In genomic region chr9:133149130-133150015, GRCh38 we compare ENCODE assay signal across 1 cellular context.
TF ChIP-seq lines count a peak whose summit lies in the region.

No MANE protein-coding gene starts in this region.

TF ChIP-seq in HepG2, 621 proteins besides CTCF, POLR2A, EP300 and RAD21 (continued from another document and continues in another):
- TF ChIP-seq ZNF281 (CRISPR knock-in tag; IDR thresholded peaks at IDR 0.05; ENCODE audit: borderline replicate concordance) (peak; percentile 37; the same call in 1 of the 2 replicates), ZNF564 (CRISPR knock-in tag; IDR thresholded peaks at IDR 0.05) (peak; percentile 86), ERF (CRISPR knock-in tag; IDR thresholded peaks at IDR 0.05) (peak; percentile 87), ZSCAN25 (CRISPR knock-in tag; IDR thresholded peaks at IDR 0.05) (peak; percentile 62; the same call in 1 of the 2 replicates), FOSL2 (CRISPR knock-in tag; IDR thresholded peaks at IDR 0.05) (peak; percentile 53; the same call in 1 of the 2 replicates), ZNF263 (CRISPR knock-in tag; IDR thresholded peaks at IDR 0.05) (peak; percentile 68; the same call in 1 of the 2 replicates), ZFY (CRISPR knock-in tag; IDR thresholded peaks at IDR 0.05) (peak; percentile 79), ZNF563 (CRISPR knock-in tag; IDR thresholded peaks at IDR 0.05) (peak; percentile 83), BHLHE40 (IDR thresholded peaks at IDR 0.05; ENCODE audit: low read length) (peak; percentile 90), PTBP1 (IDR thresholded peaks at IDR 0.05; ENCODE audit: low read depth, low read length, poor library complexity, severe bottlenecking) (no peak), TAF15 (IDR thresholded peaks at IDR 0.05; ENCODE audit: low read depth, low read length, poor library complexity, severe bottlenecking) (no peak), PITX1 (CRISPR knock-in tag; IDR thresholded peaks at IDR 0.05) (peak; percentile 61), ZNF230 (CRISPR knock-in tag; IDR thresholded peaks at IDR 0.05) (peak; percentile 41; the same call in 1 of the 2 replicates), ZNF33B (CRISPR knock-in tag; IDR thresholded peaks at IDR 0.05) (peak; percentile 60; the same call in 1 of the 2 replicates), MTF2 (CRISPR knock-in tag; IDR thresholded peaks at IDR 0.05; ENCODE audit: borderline replicate concordance) (peak; percentile 93; the same call in 1 of the 2 replicates), ZNF552 (CRISPR knock-in tag; IDR thresholded peaks at IDR 0.05; ENCODE audit: borderline replicate concordance) (peak; percentile 81), FOXA1 (IDR thresholded peaks at IDR 0.05) (no peak), FOXA1 (CRISPR knock-in tag; IDR thresholded peaks at IDR 0.05) (0 out of 2 replicates have a peak, but pooled peaks have one; percentile 14), AKAP8 (CRISPR knock-in tag; IDR thresholded peaks at IDR 0.05) (no peak), MXD1 (CRISPR knock-in tag; IDR thresholded peaks at IDR 0.05) (peak; percentile 90), ZNF260 (CRISPR knock-in tag; IDR thresholded peaks at IDR 0.05; ENCODE audit: borderline replicate concordance, low read depth) (no peak), ZNF775 (CRISPR knock-in tag; IDR thresholded peaks at IDR 0.05; ENCODE audit: borderline replicate concordance) (no peak), POLR2G (IDR thresholded peaks at IDR 0.05; ENCODE audit: low read depth, low read length) (peak; percentile 71), KLF6 (CRISPR knock-in tag; IDR thresholded peaks at IDR 0.05) (peak; percentile 82; the same call in 1 of the 2 replicates), NKX3-1 (CRISPR knock-in tag; IDR thresholded peaks at IDR 0.05) (peak; percentile 18; the same call in 1 of the 2 replicates), ZNF766 (CRISPR knock-in tag; IDR thresholded peaks at IDR 0.05; ENCODE audit: borderline replicate concordance) (0 out of 2 replicates have a peak, but pooled peaks have one; percentile 33)
- TF ChIP-seq, protein P1, sequence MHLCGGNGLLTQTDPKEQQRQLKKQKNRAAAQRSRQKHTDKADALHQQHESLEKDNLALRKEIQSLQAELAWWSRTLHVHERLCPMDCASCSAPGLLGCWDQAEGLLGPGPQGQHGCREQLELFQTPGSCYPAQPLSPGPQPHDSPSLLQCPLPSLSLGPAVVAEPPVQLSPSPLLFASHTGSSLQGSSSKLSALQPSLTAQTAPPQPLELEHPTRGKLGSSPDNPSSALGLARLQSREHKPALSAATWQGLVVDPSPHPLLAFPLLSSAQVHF (CRISPR knock-in tag; IDR thresholded peaks at IDR 0.05), result peak; percentile 48; the same call in 1 of the 2 replicates
- TF ChIP-seq, protein P2, sequence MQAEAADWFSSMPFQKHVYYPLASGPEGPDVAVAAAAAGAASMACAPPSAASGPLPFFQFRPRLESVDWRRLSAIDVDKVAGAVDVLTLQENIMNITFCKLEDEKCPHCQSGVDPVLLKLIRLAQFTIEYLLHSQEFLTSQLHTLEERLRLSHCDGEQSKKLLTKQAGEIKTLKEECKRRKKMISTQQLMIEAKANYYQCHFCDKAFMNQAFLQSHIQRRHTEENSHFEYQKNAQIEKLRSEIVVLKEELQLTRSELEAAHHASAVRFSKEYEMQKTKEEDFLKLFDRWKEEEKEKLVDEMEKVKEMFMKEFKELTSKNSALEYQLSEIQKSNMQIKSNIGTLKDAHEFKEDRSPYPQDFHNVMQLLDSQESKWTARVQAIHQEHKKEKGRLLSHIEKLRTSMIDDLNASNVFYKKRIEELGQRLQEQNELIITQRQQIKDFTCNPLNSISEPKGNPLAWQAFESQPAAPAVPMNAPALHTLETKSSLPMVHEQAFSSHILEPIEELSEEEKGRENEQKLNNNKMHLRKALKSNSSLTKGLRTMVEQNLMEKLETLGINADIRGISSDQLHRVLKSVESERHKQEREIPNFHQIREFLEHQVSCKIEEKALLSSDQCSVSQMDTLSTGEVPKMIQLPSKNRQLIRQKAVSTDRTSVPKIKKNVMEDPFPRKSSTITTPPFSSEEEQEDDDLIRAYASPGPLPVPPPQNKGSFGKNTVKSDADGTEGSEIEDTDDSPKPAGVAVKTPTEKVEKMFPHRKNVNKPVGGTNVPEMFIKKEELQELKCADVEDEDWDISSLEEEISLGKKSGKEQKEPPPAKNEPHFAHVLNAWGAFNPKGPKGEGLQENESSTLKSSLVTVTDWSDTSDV (CRISPR knock-in tag; IDR thresholded peaks at IDR 0.05), result 0 out of 2 replicates have a peak, but pooled peaks have one; percentile 37
- TF ChIP-seq, protein P3, sequence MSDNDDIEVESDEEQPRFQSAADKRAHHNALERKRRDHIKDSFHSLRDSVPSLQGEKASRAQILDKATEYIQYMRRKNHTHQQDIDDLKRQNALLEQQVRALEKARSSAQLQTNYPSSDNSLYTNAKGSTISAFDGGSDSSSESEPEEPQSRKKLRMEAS (IDR thresholded peaks at IDR 0.05), result peak; percentile 99
- TF ChIP-seq, protein P4, sequence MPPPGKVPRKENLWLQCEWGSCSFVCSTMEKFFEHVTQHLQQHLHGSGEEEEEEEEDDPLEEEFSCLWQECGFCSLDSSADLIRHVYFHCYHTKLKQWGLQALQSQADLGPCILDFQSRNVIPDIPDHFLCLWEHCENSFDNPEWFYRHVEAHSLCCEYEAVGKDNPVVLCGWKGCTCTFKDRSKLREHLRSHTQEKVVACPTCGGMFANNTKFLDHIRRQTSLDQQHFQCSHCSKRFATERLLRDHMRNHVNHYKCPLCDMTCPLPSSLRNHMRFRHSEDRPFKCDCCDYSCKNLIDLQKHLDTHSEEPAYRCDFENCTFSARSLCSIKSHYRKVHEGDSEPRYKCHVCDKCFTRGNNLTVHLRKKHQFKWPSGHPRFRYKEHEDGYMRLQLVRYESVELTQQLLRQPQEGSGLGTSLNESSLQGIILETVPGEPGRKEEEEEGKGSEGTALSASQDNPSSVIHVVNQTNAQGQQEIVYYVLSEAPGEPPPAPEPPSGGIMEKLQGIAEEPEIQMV (CRISPR knock-in tag; IDR thresholded peaks at IDR 0.05; ENCODE audit: low read depth), result 0 out of 2 replicates have a peak, but pooled peaks have one; percentile 57
- TF ChIP-seq, protein P5, sequence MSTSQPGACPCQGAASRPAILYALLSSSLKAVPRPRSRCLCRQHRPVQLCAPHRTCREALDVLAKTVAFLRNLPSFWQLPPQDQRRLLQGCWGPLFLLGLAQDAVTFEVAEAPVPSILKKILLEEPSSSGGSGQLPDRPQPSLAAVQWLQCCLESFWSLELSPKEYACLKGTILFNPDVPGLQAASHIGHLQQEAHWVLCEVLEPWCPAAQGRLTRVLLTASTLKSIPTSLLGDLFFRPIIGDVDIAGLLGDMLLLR (CRISPR knock-in tag; IDR thresholded peaks at IDR 0.05), result peak; percentile 94
- TF ChIP-seq, protein P6, sequence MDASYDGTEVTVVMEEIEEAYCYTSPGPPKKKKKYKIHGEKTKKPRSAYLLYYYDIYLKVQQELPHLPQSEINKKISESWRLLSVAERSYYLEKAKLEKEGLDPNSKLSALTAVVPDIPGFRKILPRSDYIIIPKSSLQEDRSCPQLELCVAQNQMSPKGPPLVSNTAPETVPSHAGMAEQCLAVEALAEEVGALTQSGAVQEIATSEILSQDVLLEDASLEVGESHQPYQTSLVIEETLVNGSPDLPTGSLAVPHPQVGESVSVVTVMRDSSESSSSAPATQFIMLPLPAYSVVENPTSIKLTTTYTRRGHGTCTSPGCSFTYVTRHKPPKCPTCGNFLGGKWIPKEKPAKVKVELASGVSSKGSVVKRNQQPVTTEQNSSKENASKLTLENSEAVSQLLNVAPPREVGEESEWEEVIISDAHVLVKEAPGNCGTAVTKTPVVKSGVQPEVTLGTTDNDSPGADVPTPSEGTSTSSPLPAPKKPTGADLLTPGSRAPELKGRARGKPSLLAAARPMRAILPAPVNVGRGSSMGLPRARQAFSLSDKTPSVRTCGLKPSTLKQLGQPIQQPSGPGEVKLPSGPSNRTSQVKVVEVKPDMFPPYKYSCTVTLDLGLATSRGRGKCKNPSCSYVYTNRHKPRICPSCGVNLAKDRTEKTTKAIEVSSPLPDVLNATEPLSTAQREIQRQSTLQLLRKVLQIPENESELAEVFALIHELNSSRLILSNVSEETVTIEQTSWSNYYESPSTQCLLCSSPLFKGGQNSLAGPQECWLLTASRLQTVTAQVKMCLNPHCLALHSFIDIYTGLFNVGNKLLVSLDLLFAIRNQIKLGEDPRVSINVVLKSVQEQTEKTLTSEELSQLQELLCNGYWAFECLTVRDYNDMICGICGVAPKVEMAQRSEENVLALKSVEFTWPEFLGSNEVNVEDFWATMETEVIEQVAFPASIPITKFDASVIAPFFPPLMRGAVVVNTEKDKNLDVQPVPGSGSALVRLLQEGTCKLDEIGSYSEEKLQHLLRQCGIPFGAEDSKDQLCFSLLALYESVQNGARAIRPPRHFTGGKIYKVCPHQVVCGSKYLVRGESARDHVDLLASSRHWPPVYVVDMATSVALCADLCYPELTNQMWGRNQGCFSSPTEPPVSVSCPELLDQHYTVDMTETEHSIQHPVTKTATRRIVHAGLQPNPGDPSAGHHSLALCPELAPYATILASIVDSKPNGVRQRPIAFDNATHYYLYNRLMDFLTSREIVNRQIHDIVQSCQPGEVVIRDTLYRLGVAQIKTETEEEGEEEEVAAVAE (CRISPR knock-in tag; IDR thresholded peaks at IDR 0.05; ENCODE audit: borderline replicate concordance), result no peak
- TF ChIP-seq, protein P7, sequence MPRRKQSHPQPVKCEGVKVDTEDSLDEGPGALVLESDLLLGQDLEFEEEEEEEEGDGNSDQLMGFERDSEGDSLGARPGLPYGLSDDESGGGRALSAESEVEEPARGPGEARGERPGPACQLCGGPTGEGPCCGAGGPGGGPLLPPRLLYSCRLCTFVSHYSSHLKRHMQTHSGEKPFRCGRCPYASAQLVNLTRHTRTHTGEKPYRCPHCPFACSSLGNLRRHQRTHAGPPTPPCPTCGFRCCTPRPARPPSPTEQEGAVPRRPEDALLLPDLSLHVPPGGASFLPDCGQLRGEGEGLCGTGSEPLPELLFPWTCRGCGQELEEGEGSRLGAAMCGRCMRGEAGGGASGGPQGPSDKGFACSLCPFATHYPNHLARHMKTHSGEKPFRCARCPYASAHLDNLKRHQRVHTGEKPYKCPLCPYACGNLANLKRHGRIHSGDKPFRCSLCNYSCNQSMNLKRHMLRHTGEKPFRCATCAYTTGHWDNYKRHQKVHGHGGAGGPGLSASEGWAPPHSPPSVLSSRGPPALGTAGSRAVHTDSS (CRISPR knock-in tag; conservative IDR thresholded peaks at IDR 0.05), result 0 out of 2 replicates have a peak, but pooled peaks have one; percentile 34
- TF ChIP-seq, protein P8, sequence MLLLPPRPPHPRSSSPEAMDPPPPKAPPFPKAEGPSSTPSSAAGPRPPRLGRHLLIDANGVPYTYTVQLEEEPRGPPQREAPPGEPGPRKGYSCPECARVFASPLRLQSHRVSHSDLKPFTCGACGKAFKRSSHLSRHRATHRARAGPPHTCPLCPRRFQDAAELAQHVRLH (CRISPR knock-in tag; IDR thresholded peaks at IDR 0.05; ENCODE audit: borderline replicate concordance, low read depth), result peak; percentile 52; the same call in 1 of the 2 replicates
- TF ChIP-seq, protein P9, sequence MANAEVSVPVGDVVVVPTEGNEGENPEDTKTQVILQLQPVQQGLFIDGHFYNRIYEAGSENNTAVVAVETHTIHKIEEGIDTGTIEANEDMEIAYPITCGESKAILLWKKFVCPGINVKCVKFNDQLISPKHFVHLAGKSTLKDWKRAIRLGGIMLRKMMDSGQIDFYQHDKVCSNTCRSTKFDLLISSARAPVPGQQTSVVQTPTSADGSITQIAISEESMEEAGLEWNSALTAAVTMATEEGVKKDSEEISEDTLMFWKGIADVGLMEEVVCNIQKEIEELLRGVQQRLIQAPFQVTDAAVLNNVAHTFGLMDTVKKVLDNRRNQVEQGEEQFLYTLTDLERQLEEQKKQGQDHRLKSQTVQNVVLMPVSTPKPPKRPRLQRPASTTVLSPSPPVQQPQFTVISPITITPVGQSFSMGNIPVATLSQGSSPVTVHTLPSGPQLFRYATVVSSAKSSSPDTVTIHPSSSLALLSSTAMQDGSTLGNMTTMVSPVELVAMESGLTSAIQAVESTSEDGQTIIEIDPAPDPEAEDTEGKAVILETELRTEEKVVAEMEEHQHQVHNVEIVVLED (CRISPR knock-in tag; IDR thresholded peaks at IDR 0.05; ENCODE audit: borderline replicate concordance), result peak; percentile 78
- TF ChIP-seq, protein P10, sequence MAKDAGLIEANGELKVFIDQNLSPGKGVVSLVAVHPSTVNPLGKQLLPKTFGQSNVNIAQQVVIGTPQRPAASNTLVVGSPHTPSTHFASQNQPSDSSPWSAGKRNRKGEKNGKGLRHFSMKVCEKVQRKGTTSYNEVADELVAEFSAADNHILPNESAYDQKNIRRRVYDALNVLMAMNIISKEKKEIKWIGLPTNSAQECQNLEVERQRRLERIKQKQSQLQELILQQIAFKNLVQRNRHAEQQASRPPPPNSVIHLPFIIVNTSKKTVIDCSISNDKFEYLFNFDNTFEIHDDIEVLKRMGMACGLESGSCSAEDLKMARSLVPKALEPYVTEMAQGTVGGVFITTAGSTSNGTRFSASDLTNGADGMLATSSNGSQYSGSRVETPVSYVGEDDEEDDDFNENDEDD (CRISPR knock-in tag; IDR thresholded peaks at IDR 0.05; ENCODE audit: borderline replicate concordance), result peak; percentile 89
- TF ChIP-seq, protein P11, sequence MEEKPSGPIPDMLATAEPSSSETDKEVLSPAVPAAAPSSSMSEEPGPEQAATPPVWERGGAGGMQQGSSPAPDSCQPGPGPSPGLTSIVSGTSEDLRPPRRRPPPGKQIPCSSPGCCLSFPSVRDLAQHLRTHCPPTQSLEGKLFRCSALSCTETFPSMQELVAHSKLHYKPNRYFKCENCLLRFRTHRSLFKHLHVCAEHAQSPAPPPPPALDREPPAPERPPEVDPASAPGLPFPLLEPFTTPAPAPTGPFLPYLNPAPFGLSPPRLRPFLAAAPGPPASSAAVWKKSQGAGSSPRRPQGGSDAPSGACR (CRISPR knock-in tag; IDR thresholded peaks at IDR 0.05), result no peak
- TF ChIP-seq, protein P12, sequence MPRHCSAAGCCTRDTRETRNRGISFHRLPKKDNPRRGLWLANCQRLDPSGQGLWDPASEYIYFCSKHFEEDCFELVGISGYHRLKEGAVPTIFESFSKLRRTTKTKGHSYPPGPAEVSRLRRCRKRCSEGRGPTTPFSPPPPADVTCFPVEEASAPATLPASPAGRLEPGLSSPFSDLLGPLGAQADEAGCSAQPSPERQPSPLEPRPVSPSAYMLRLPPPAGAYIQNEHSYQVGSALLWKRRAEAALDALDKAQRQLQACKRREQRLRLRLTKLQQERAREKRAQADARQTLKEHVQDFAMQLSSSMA (CRISPR knock-in tag; IDR thresholded peaks at IDR 0.05), result no peak
